17 cellular contexts compared by ENCODE assay signal in the genomic region with DNA sequence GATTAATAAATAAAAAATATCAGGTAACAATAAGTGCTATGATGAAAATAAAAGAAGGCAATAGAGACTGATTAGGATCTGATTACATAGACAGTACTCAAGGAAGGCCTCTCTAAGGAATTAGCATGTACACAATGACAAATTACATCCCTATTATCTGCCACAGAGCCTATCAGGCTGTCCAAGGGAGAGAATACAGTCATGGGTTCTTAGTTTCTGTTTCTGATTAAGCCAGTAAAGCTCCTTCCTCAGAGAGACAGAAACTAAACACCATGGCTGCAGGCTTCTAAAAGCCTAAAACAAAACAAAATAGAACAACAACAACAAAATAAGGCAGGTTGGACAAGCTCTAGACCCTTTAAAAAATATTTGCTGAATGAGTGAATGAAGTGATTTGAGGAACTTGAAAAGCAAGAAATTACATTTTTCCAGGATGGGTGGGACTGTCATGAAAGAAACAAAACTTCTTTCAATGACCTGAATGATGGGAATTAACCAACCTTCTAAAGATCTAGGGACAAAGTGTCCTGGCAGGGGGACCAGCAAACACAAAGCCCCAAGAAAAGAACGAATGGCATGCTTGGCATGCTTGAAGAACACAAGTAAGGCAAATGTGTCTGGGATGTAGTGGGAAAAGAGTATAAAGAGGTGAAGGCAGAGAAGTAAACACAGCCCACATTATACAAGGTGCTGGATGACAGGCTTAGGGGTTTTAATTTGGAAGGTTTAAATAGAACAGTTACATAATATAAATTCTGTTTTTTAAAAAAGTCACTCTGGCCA. TPM values are rescaled to one million over a fixed set of nuclear protein-coding genes. Genes with fewer than 3 reads are reported as not detected.
DNase-seq lines count a peak whose midpoint lies in the region; ATAC-seq and TF ChIP-seq lines count a peak whose summit lies in the region.
"Had no signal": no experiment of that assay in that cellular context is flagged by ENCODE, and none has a peak within 500 bp of the region (broad histone marks: within the 10 kb centered on the region; RNA-seq: fewer than 3 reads in every experiment).

No MANE protein-coding gene starts in this region.

- ATAC-seq in HG02885 (IDR thresholded peaks at IDR 0.05; ENCODE audit: poor library complexity, unreplicated experiment) (peak; percentile 44), HG03442 (IDR thresholded peaks at IDR 0.05; ENCODE audit: unreplicated experiment) (no peak), HG03469 (IDR thresholded peaks at IDR 0.05; ENCODE audit: unreplicated experiment) (no peak)
- ATAC-seq: CD8-positive, alpha-beta T cell had no signal

- peak; percentile 8 for DNase-seq in GM12865 (ENCODE audit: low read depth)
- DNase-seq in SK-N-DZ (ENCODE audit: low spot score): peak; percentile 41
- DNase-seq in iPS-NIHi7 (ENCODE audit: extremely low spot score): peak; percentile 20
- no peak for DNase-seq in DMS79 (lab: John Stamatoyannopoulos, UW)
- DNase-seq in HCEC 1CT: no peak
- DNase-seq: activated CD4-positive, CD25-positive, alpha-beta regulatory T cell treated with anti-CD3 and anti-CD28 coated beads, Interleukin-2, amount 50 U/mL, for 72 hours; activated effector memory CD4-positive, alpha-beta T cell treated with anti-CD3 and anti-CD28 coated beads, Interleukin-2, amount 50 U/mL, for 16 hours; CD8-positive, alpha-beta T cell; naive B cell; SHP77 treated with DMSO at 0.1 percent for 48 hours had no signal

- no peak for TF ChIP-seq CTCF in GM12865 (IDR thresholded peaks at IDR 0.05; ENCODE audit: insufficient read depth, low read depth, low read length, missing control alignments)

- no peak overlapping the region for H3K4me3 ChIP-seq in GM12865 (ENCODE audit: low read depth, low read length)
- H3K4me3 ChIP-seq: ascending aorta, lung, smooth muscle cell had no signal

RNA-seq across cellular contexts. Expression of a gene that starts 44.1 kb away (rescaled TPM):
- not detected in 2 replicates for polyA plus RNA-seq in SK-N-DZ (2014; cell fraction: cytosol; rRNA removed)
- polyA plus RNA-seq in SK-N-DZ (2014; cell fraction: nucleus; rRNA removed): not detected in 2 replicates
- polyA plus RNA-seq: AG04450, lung, smooth muscle cell had no signal

Comparison
In these comparisons a context has a peak if more than half of its experiments do, and no peak if none do; other contexts are left out.
1. DNase-seq: peak in GM12865 (single experiment), SK-N-DZ (single experiment) and iPS-NIHi7 (single experiment); none in DMS79 (single experiment) and HCEC 1CT (single experiment).